ENCODE assay signal across 17 cellular contexts in the genomic region with DNA sequence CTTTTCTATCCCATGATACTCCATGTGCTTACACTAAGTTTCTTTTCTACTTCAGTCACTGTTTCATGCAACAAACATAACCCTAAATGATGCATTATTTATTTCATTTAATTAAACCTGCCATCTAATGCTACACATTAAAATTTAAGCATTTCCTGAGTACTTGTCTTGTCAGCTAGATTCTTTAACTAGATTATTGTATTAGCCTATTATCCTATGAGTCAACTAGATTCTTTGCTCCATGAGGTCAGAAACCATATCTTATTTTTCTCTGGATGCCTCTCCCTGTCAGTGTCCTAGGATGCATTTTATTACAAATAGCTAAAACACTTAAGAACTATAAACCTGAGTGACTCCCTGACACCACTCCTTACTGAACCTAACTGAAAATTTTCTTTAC.
DNase-seq lines count a peak whose midpoint lies in the region; ATAC-seq, FAIRE-seq and TF ChIP-seq lines count a peak whose summit lies in the region.
"Had no signal": no experiment of that assay in that cellular context is flagged by ENCODE, and none has a peak within 500 bp of the region (broad histone marks: within the 10 kb centered on the region; RNA-seq: fewer than 3 reads in every experiment).

No MANE protein-coding gene starts in this region.

- BruUV-seq in IMR-90 (replicated peaks; lab: Mats Ljungman, UMichigan), result no TSS peak

- H2AFZ ChIP-seq in IMR-90 (replicated peaks; ENCODE audit: low read length, poor library complexity), result no peak overlapping the region

- peak overlapping the region; percentile 62 for H3K27ac ChIP-seq in AG04450 (ENCODE audit: low read depth, low read length)
- peak overlapping the region; percentile 51; the same call in 1 of the 2 replicates for H3K27ac ChIP-seq in IMR-90 (ENCODE audit: insufficient read depth, low read length)
- no peak overlapping the region for H3K27ac ChIP-seq in coronary artery
- H3K27ac ChIP-seq: vagina had no signal

- H2BK120ac ChIP-seq in IMR-90 (ENCODE audit: low read depth, low read length), result peak overlapping the region; percentile 91

- no peak overlapping the region; the same call in 1 of the 2 replicates for H3K14ac ChIP-seq in IMR-90 (replicated peaks; ENCODE audit: low read depth, low read length)

- CTCF ChIA-PET in AG04450 (lab: Charles Lee) (interaction anchor here (1.2 kb wide), 1 partner anchor 545 kb away, joined by 4 read pairs; no protein-coding TSS in a partner anchor), IMR-90 (lab: Yijun Ruan, JAX) (no interaction called here)

- no peak overlapping the region for H3K4me3 ChIP-seq in AG04450 (ENCODE audit: low read depth, low read length)
- H3K4me3 ChIP-seq in IMR-90 (ENCODE audit: insufficient read depth, low read depth, low read length), result no peak overlapping the region
- no peak overlapping the region for H3K4me3 ChIP-seq in astrocyte of the spinal cord (ENCODE audit: low read depth, low read length)
- no peak overlapping the region for H3K4me3 ChIP-seq in coronary artery
- H3K4me3 ChIP-seq: vagina had no signal

- H2BK20ac ChIP-seq in IMR-90 (ENCODE audit: low read depth, low read length), result peak overlapping the region; percentile 95

- intact Hi-C loops in IMR-90 (cut with micrococcal nuclease), result loop anchor here (5.0 to 10.0 kb wide), 3 partner anchors 53 to 1295 kb away; a partner anchor contains a TSS

- in situ Hi-C loops in IMR-90 (cut with MboI; ENCODE audit: low sequenced_read_pairs) (no loop called here), astrocyte of the spinal cord (cut with HindIII; ENCODE audit: low sequenced_read_pairs) (no loop called here)

- dilution Hi-C loops in IMR-90 (cut with HindIII; ENCODE audit: low sequenced_read_pairs, unreplicated experiment), result no loop called here

- H4K91ac ChIP-seq in IMR-90 (ENCODE audit: insufficient read depth, low read depth, low read length), result peak overlapping the region; percentile 96

- peak overlapping the region; percentile 75; the same call in 1 of the 2 replicates for H4K5ac ChIP-seq in IMR-90 (ENCODE audit: low read depth, low read length)

- POLR2A ChIA-PET in AG04450 (lab: Yijun Ruan, JAX), result no interaction called here
- POLR2A ChIA-PET in IMR-90 (lab: Charles Lee; ENCODE audit: unreplicated experiment), result no interaction called here

- H3K56ac ChIP-seq in IMR-90 (ENCODE audit: extremely low read depth, insufficient read depth, low read length), result peak overlapping the region; percentile 85

- H3K9me3 ChIP-seq in AG04450 (ENCODE audit: control insufficient read depth, insufficient read depth, low read length) (no peaks in the 10 kb centered on the region), IMR-90 (ENCODE audit: control insufficient read depth, insufficient read depth, low read length) (no peaks in the 10 kb centered on the region)
- H3K9me3 ChIP-seq: vagina had no signal

- no peak overlapping the region; the same call in 1 of the 2 replicates for H3K9ac ChIP-seq in IMR-90 (ENCODE audit: low read depth, low read length)

- H4K20me1 ChIP-seq in IMR-90 (ENCODE audit: insufficient read depth, low read length), result no peaks in the 10 kb centered on the region

- H3K27me3 ChIP-seq in AG04450 (ENCODE audit: control insufficient read depth, insufficient read depth, low read length) (no peaks in the 10 kb centered on the region), IMR-90 (ENCODE audit: control insufficient read depth, insufficient read depth, low read length) (no peaks in the 10 kb centered on the region)
- H3K27me3 ChIP-seq: vagina had no signal

- no peak overlapping the region for H2AK9ac ChIP-seq in IMR-90 (replicated peaks; ENCODE audit: low read depth, low read length, poor library complexity)

- no peak for FAIRE-seq in GM19239 (lab: Jason Lieb, UNC)
- FAIRE-seq: endothelial cell of umbilical vein had no signal

- H3K79me1 ChIP-seq in IMR-90 (ENCODE audit: low read depth in 1 of 2, low read length in 2 of 2), result no peaks in the 10 kb centered on the region

- no peak for TF ChIP-seq POLR2A in IMR-90 (IDR thresholded peaks at IDR 0.05; ENCODE audit: low read depth, low read length)

- peak overlapping the region; percentile 51; the same call in 1 of the 3 replicates for H2BK15ac ChIP-seq in IMR-90 (ENCODE audit: low read depth, low read length)

- peak; percentile 31 for ATAC-seq in IMR-90 (ENCODE audit: low read depth)
- ATAC-seq: activated T-cell treated with anti-CD3 and anti-CD28 coated beads, Interleukin-2, amount 50 U/mL, for 72 hours; T-cell had no signal

- no peak overlapping the region for H2AK5ac ChIP-seq in IMR-90 (ENCODE audit: low read depth, low read length)

- H3K4me2 ChIP-seq in IMR-90 (ENCODE audit: low read depth, low read length), result peak overlapping the region; percentile 55; the same call in 1 of the 2 replicates

- TF ChIP-seq CTCF in AG04450 (IDR thresholded peaks at IDR 0.05; ENCODE audit: low read depth, low read length), result no peak
- TF ChIP-seq CTCF in IMR-90 (conservative IDR thresholded peaks at IDR 0.05; ENCODE audit: low read depth, low read length), result no peak
- no peak for TF ChIP-seq CTCF in astrocyte of the spinal cord (IDR thresholded peaks at IDR 0.05; ENCODE audit: low read depth, low read length)
- TF ChIP-seq CTCF in coronary artery (IDR thresholded peaks at IDR 0.05), result no peak

- peaks cover 23% of the 10 kb centered on the region for H3K4me1 ChIP-seq in IMR-90 (ENCODE audit: control insufficient read depth, insufficient read depth, low read length)

- no peaks in the 10 kb centered on the region for H3K36me3 ChIP-seq in IMR-90 (ENCODE audit: control insufficient read depth, insufficient read depth, low read length)
- H3K36me3 ChIP-seq: vagina had no signal

- H3K23ac ChIP-seq in IMR-90 (ENCODE audit: low read depth, low read length), result peak overlapping the region; percentile 33; the same call in 1 of the 2 replicates

- peaks cover 2% of the 10 kb centered on the region for H3K9me1 ChIP-seq in IMR-90 (ENCODE audit: insufficient read depth, low read length)

- peak overlapping the region; percentile 91 for H3K4ac ChIP-seq in IMR-90 (ENCODE audit: low read depth, low read length)

- H3K18ac ChIP-seq in IMR-90 (ENCODE audit: low read depth, low read length), result peak overlapping the region; percentile 93; the same call in 1 of the 2 replicates

- DNase-seq in AG04450 (ENCODE audit: low read depth, low spot score) (no peak), IMR-90 (peak; percentile 63), astrocyte of the spinal cord (ENCODE audit: low read depth, low spot score) (peak; percentile 34), glomerular visceral epithelial cell (ENCODE audit: extremely low spot score) (peak; percentile 19), GM19238 (ENCODE audit: insufficient read length, low spot score) (no peak), GM19239 (ENCODE audit: insufficient read length, low spot score) (no peak), coronary artery (ENCODE audit: low spot score) (no peak)
- no peak for DNase-seq in effector CD8-positive, alpha-beta T cell (lab: John Stamatoyannopoulos, UW)
- DNase-seq: activated CD4-positive, alpha-beta T cell treated with anti-CD3 and anti-CD28 coated beads, Interleukin-2, amount 50 U/mL, for 48 hours; activated T-cell treated with anti-CD3 and anti-CD28 coated beads, Interleukin-2, amount 50 U/mL, for 72 hours; GF-D8; NCI-H2107; NCI-H69; retina; T-cell had no signal

- TF ChIP-seq RAD21 in IMR-90 (IDR thresholded peaks at IDR 0.05; ENCODE audit: low read length), result no peak

- peak overlapping the region; percentile 63 to 83 for H4K8ac ChIP-seq in IMR-90 (ENCODE audit: low read depth in 2 of 2, low read length in 2 of 2)

- peak overlapping the region; percentile 86 for H2BK5ac ChIP-seq in IMR-90 (ENCODE audit: low read depth, low read length, poor library complexity, severe bottlenecking)

TF ChIP-seq in IMR-90, 13 proteins besides CTCF, POLR2A, EP300 and RAD21:
- TF ChIP-seq, protein P1, sequence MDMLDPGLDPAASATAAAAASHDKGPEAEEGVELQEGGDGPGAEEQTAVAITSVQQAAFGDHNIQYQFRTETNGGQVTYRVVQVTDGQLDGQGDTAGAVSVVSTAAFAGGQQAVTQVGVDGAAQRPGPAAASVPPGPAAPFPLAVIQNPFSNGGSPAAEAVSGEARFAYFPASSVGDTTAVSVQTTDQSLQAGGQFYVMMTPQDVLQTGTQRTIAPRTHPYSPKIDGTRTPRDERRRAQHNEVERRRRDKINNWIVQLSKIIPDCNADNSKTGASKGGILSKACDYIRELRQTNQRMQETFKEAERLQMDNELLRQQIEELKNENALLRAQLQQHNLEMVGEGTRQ (IDR thresholded peaks at IDR 0.05; ENCODE audit: low read depth, low read length), result no peak
- TF ChIP-seq MAFK (IDR thresholded peaks at IDR 0.05; ENCODE audit: low read depth, low read length), result peak; percentile 61; the same call in 1 of the 2 replicates

Comparison
In these comparisons a context has a peak if more than half of its experiments do, and no peak if none do; other contexts are left out.
1. DNase-seq: peak in IMR-90 (single experiment), astrocyte of the spinal cord (single experiment) and glomerular visceral epithelial cell (single experiment); none in AG04450 (single experiment), effector CD8-positive, alpha-beta T cell (single experiment), GM19238 (single experiment), GM19239 (single experiment) and coronary artery (single experiment).
2. H3K27ac ChIP-seq: peak in AG04450 (single experiment) and IMR-90 (single experiment); none in coronary artery (0 of 2).